Comparison of ENCODE assay signal across 8 cellular contexts in the genomic region with DNA sequence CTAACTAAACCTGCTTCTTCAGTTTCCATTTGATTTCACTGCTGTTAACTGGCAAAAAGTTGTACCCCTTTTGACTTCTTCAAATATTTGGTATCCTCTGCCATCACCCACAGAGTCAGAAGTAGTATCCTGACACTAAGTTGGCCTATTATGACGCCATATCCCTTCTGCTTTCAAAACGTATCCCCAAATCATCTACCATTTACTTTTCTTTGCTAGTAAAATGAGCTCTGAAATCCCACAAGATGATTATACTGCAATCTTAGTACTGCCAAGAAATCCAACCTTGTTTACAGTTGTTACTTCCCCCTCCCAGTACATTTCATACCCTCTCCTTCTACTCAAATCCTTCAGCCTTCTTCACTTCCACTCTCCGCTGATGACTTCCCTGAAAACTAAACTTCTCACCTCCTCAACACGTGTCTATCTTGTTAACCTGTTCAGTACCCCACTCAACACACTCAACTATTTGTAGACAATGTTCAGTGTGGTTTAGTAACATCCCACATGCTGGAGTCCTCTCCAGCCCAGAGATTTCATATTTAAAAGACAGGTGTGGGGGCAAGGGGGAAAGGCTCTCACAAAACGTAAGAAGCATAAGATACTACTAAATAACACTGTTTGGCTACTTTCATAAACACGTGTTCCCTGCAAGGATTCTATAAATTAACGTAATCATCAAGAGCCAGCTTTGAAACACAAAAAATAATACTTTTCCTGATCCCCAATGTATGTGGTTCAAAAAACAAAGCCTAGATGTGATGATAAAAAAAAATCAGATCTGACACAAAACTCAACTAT. TPM values are rescaled to one million over a fixed set of nuclear protein-coding genes. Genes with fewer than 3 reads are reported as not detected.
DNase-seq lines count a peak whose midpoint lies in the region; ATAC-seq and TF ChIP-seq lines count a peak whose summit lies in the region.

No MANE protein-coding gene starts in this region.

- peaks cover 36% of the 10 kb centered on the region for H3K4me1 Mint-ChIP-seq in chondrocyte (ENCODE audit: low read depth)

- peaks cover 17 to 25% of the 10 kb centered on the region in 2 donors for H3K4me1 ChIP-seq in muscle layer of duodenum (ENCODE audit: control insufficient read depth in 1 of 2, insufficient read depth in 2 of 2, low read length in 2 of 2)

- H3K27me3 Mint-ChIP-seq in chondrocyte (ENCODE audit: low read depth), result peaks cover 2% of the 10 kb centered on the region

- in situ Hi-C loops in Caki2 (cut with HindIII; ENCODE audit: low pct_unique_long_range_greater_than_20kb, low sequenced_read_pairs), result no loop called here
- in situ Hi-C loops in GM13977 (cut with MboI; ENCODE audit: low pct_unique_long_range_greater_than_20kb, low sequenced_read_pairs, unreplicated experiment), result no loop called here

- H3K27ac ChIP-seq in muscle layer of duodenum (ENCODE audit: low read length), result peak overlapping the region; percentile 70

- H3K9me3 ChIP-seq in muscle layer of duodenum (ENCODE audit: control insufficient read depth in 1 of 2, low read length in 2 of 2), result no peaks in the 10 kb centered on the region

- peak overlapping the region; percentile 91 for H3K4me3 Mint-ChIP-seq in chondrocyte (ENCODE audit: unreplicated experiment)

- ATAC-seq in esophagus mucosa, result no peak
- ATAC-seq in GM18873 (IDR thresholded peaks at IDR 0.05; ENCODE audit: low FRiP score, unreplicated experiment), result no peak

- H3K36me3 Mint-ChIP-seq in chondrocyte (ENCODE audit: low read depth), result no peaks in the 10 kb centered on the region

- peak overlapping the region; percentile 87 for H3K4me3 ChIP-seq in LNCaP clone FGC (ENCODE audit: low read depth, low read length)
- H3K4me3 ChIP-seq in muscle layer of duodenum (ENCODE audit: low read depth in 1 of 2, low read length in 2 of 2), result peak overlapping the region; percentile 84 to 85

- H3K9me3 Mint-ChIP-seq in chondrocyte (ENCODE audit: low read depth), result no peaks in the 10 kb centered on the region

- H3K36me3 ChIP-seq in muscle layer of duodenum (ENCODE audit: control insufficient read depth in 1 of 2, insufficient read depth in 2 of 2, low read length in 2 of 2), result peaks cover 4 to 5% of the 10 kb centered on the region in 2 donors

- DNase-seq in Caki2 (ENCODE audit: low read depth), result peak; percentile 3
- no peak for DNase-seq in LNCaP clone FGC (ENCODE audit: low read depth)
- no peak for DNase-seq in chondrocyte (ENCODE audit: low spot score)
- no peak for DNase-seq in stimulated activated CD4-positive, alpha-beta T cell treated with anti-CD3 and anti-CD28 coated beads, Interleukin-12 subunit alpha, Interleukin-12 subunit beta, amount 100 ng/mL, for 4 hours
- no peak for DNase-seq in GM13977 (ENCODE audit: low spot score)

- H3K27ac Mint-ChIP-seq in chondrocyte (ENCODE audit: unreplicated experiment), result peak overlapping the region; percentile 98

- TF ChIP-seq CTCF in LNCaP clone FGC (IDR thresholded peaks at IDR 0.05; ENCODE audit: control insufficient read depth, extremely low read depth, insufficient read depth) (no peak), chondrocyte (IDR thresholded peaks at IDR 0.05) (no peak), GM13977 (IDR thresholded peaks at IDR 0.05; ENCODE audit: extremely low read depth, insufficient read depth, missing control alignments) (no peak)

- H3K27me3 ChIP-seq in muscle layer of duodenum (ENCODE audit: low read depth, low read length), result no peaks in the 10 kb centered on the region

RNA-seq across cellular contexts. Expression of a gene that starts 1.3 kb away (rescaled TPM):
- total RNA-seq in Caki2 (2014; rRNA removed; shearing (Covaris generic); ENCODE audit: low replicate concordance), result 8.9 and 14.5 TPM in 2 replicates
- total RNA-seq in chondrocyte (12.2 to 17.3 TPM (median 12.9 TPM) in 3 replicates), esophagus mucosa (11.4 TPM)
